Comparison of ENCODE assay signal across 8 cellular contexts in the genomic region with DNA sequence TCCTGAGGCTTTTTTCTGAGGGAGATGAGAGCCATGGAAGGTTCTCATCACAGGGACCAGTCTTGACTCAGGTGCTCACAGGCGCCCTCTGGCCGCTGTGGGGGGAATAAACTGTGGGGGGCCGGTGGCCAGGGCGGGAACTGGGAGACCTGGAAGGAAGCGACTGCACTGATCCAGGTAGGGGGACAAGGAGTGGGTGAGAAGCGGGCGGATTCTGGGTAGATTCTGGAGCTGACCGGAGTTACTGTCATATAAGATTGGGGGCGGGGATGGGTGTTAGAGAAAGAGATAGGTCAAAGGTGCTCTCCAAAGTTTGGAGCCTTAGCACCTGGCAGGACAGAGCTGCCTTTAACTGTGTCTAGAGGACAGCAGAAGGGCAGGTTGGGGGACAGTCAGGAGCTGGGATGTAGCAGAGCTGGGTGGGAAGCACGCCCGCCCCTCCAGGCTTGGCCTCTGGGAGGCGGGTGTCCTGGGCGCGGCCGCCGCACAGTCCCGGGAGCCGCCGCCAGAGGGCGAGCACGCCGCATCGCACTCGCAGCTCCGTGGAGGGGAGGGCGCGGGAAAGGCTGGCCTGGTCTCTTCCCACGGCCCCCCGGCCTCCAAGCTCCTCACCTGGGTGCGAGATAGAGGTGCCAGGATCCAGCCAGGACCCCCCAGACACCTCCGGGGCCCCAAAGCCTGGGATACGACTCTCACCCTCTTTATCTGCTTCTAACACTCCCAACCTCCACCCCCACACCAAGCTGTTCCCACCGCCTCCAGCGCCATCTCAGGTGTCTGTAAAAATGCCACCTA. TPM values are rescaled to one million over a fixed set of nuclear protein-coding genes. Genes with fewer than 3 reads are reported as not detected.
DNase-seq lines count a peak whose midpoint lies in the region; ATAC-seq and TF ChIP-seq lines count a peak whose summit lies in the region.

No MANE protein-coding gene starts in this region.

- no CpG with 5 or more reads among the region's 34 CpGs for WGBS in iPS DF 6.9 (ENCODE audit: insufficient coverage, insufficient read length)

- H3K9me3 ChIP-seq in iPS DF 6.9 (ENCODE audit: control insufficient read depth, insufficient read depth, low read length) (no peaks in the 10 kb centered on the region), gastrocnemius medialis (no peaks in the 10 kb centered on the region)

- DNase-seq in Caki2 (ENCODE audit: low read depth) (peak; percentile 83), H4 (ENCODE audit: low spot score) (peak; percentile 65), NCI-H146 treated with DMSO at 0.1 percent for 48 hours (lab: John Stamatoyannopoulos, UW; ENCODE audit: unreplicated experiment) (peak; percentile 83), T1000 (lab: John Stamatoyannopoulos, UW) (peak; percentile 67), astrocyte of the hippocampus (ENCODE audit: low read depth, low spot score) (peak; percentile 90), iPS DF 6.9 (ENCODE audit: low read depth, low spot score) (no peak), gastrocnemius medialis (peak in 1 of 2 donors; percentile 74)

- H3K27me3 ChIP-seq in iPS DF 6.9 (ENCODE audit: control insufficient read depth, insufficient read depth, low read length): no peaks in the 10 kb centered on the region
- no peaks in the 10 kb centered on the region for H3K27me3 ChIP-seq in gastrocnemius medialis

- TF ChIP-seq CTCF in gastrocnemius medialis (IDR thresholded peaks at IDR 0.05 in 4 of 5, conservative IDR thresholded peaks at IDR 0.05 in 1 of 5): peak; percentile 92 to 98 (median 95)

- TF ChIP-seq POLR2A in gastrocnemius medialis (IDR thresholded peaks at IDR 0.05): no peak

- intact Hi-C loops in gastrocnemius medialis (cut with DNase I; ENCODE audit: low total_unique reads): loop anchor here (1.0 kb wide), 2 partner anchors 19 to 80 kb away; no protein-coding TSS in a partner anchor

- H3K36me3 ChIP-seq in iPS DF 6.9 (ENCODE audit: control insufficient read depth, insufficient read depth, low read length) (no peaks in the 10 kb centered on the region), gastrocnemius medialis (no peaks in the 10 kb centered on the region)

- in situ Hi-C loops in Caki2 (cut with HindIII; ENCODE audit: low pct_unique_long_range_greater_than_20kb, low sequenced_read_pairs): no loop called here
- in situ Hi-C loops in gastrocnemius medialis (cut with MboI; ENCODE audit: low sequenced_read_pairs in 4 of 4): loop anchor here in 2 of 4 donors (10.0 to 25.0 kb wide), 2 partner anchors 80 to 297 kb away; partner anchors contain the start of genes DNASE2 (in 1 of the 2) and KLF1 (in 1 of the 2)

- H3K4me1 ChIP-seq in iPS DF 6.9 (ENCODE audit: control insufficient read depth, insufficient read depth, low read length): no peaks in the 10 kb centered on the region
- H3K4me1 ChIP-seq in gastrocnemius medialis: peaks cover 0 to 12% of the 10 kb centered on the region in 2 donors

- H3K27ac ChIP-seq in iPS DF 6.9 (ENCODE audit: low read length): no peak overlapping the region
- peak overlapping the region; percentile 60 to 72 (median 68) for H3K27ac ChIP-seq in gastrocnemius medialis

- ATAC-seq in gastrocnemius medialis (peak; percentile 96 to 97), GM21367 (IDR thresholded peaks at IDR 0.05; ENCODE audit: unreplicated experiment) (no peak)

- peak overlapping the region; percentile 27; the same call in 1 of the 2 replicates for H3K4me3 ChIP-seq in iPS DF 6.9 (ENCODE audit: low read length)
- H3K4me3 ChIP-seq in gastrocnemius medialis: peak overlapping the region; percentile 56 to 69 (median 60)

RNA-seq across cellular contexts. Expression of gene DAND5, which starts 4.2 kb away (rescaled TPM):
- total RNA-seq in Caki2 (2014; rRNA removed; shearing (Covaris generic); ENCODE audit: low replicate concordance): not detected in 2 replicates
- total RNA-seq in H4 (2014; rRNA removed; shearing (Covaris generic)): 0.06 TPM in 1 of 2 replicates, not detected in the other
- not detected for total RNA-seq in gastrocnemius medialis

RNA-seq across cellular contexts. Expression of gene GADD45GIP1, which starts 8.2 kb away (rescaled TPM):
- 102 and 117 TPM in 2 replicates for total RNA-seq in Caki2 (2014; rRNA removed; shearing (Covaris generic); ENCODE audit: low replicate concordance)
- total RNA-seq in H4 (2014; rRNA removed; shearing (Covaris generic)): 46.3 and 47.4 TPM in 2 replicates
- 10 to 100 TPM; 50.7 to 71.0 (median 61.4) TPM for total RNA-seq in gastrocnemius medialis

RNA-seq across cellular contexts. Expression of gene RAD23A, which starts 19.6 kb away (rescaled TPM):
- total RNA-seq in Caki2 (2014; rRNA removed; shearing (Covaris generic); ENCODE audit: low replicate concordance): 211 and 217 TPM in 2 replicates
- total RNA-seq in H4 (2014; rRNA removed; shearing (Covaris generic)): 209 and 217 TPM in 2 replicates
- total RNA-seq in gastrocnemius medialis: 100 to 1,000 TPM; 618 to 949 (median 780) TPM

RNA-seq across cellular contexts. Expression of gene CALR, which starts 26.8 kb away (rescaled TPM):
- total RNA-seq in Caki2 (2014; rRNA removed; shearing (Covaris generic); ENCODE audit: low replicate concordance): 846 and 992 TPM in 2 replicates
- 1,463 and 1,526 TPM in 2 replicates for total RNA-seq in H4 (2014; rRNA removed; shearing (Covaris generic))
- 100 to 1,000 TPM; 110 to 195 (median 135) TPM for total RNA-seq in gastrocnemius medialis

RNA-seq across cellular contexts. Expression of gene NFIX, which starts 30.1 kb away (rescaled TPM):
- 1.2 and 4.5 TPM in 2 replicates for total RNA-seq in Caki2 (2014; rRNA removed; shearing (Covaris generic); ENCODE audit: low replicate concordance)
- 9.6 and 13.8 TPM in 2 replicates for total RNA-seq in H4 (2014; rRNA removed; shearing (Covaris generic))
- total RNA-seq in gastrocnemius medialis: 100 to 1,000 TPM in 2 of 4 donors, 10 to 100 TPM in 2; 31.9 to 128 (median 105) TPM
